8 cellular contexts compared by ENCODE assay signal in genomic region chr13:110715395-110716234, GRCh38. TPM values are rescaled to one million over a fixed set of nuclear protein-coding genes. Genes with fewer than 3 reads are reported as not detected.
A peak's percentile ranks its signal among the peaks of the same experiment; 100 is the strongest.
DNase-seq lines count a peak whose midpoint lies in the region; ATAC-seq and TF ChIP-seq lines count a peak whose summit lies in the region.

No MANE protein-coding gene starts in this region.

- DNase-seq in G401 (ENCODE audit: low spot score): peak; percentile 100
- DNase-seq in HAP-1 (ENCODE audit: low spot score in 2 of 2): peak; percentile 97 to 98
- peak; percentile 99 for DNase-seq in M059J (ENCODE audit: low read depth)
- peak; percentile 100 for DNase-seq in SHP77 (lab: John Stamatoyannopoulos, UW)
- peak; percentile 89 for DNase-seq in activated gamma-delta T cell (lab: John Stamatoyannopoulos, UW)
- DNase-seq in fibroblast of the aortic adventitia (ENCODE audit: low read depth): peak; percentile 100
- peak; percentile 95 for DNase-seq in stimulated activated naive CD8-positive, alpha-beta T cell treated with anti-CD3 and anti-CD28 coated beads, Interleukin-15, Interleukin-2, amounts not matched to agents 100 U/mL and 50 U/mL, for 24 hours

- H3K4me3 ChIP-seq in HAP-1 (peak overlapping the region; percentile 93), fibroblast of the aortic adventitia (ENCODE audit: low read depth, low read length) (peak overlapping the region; percentile 94)

- H3K9me3 ChIP-seq in HAP-1: no peaks in the 10 kb centered on the region

- H3K4me1 ChIP-seq in HAP-1: peaks cover 6% of the 10 kb centered on the region

- TF ChIP-seq CTCF in fibroblast of the aortic adventitia (IDR thresholded peaks at IDR 0.05; ENCODE audit: insufficient read depth, low read length) (peak; percentile 34), nephron (IDR thresholded peaks at IDR 0.05; ENCODE audit: unreplicated experiment in 3 of 3) (peak; percentile 8 to 29 (median 21))

- peak; percentile 76 for ATAC-seq in stimulated activated naive CD8-positive, alpha-beta T cell treated with anti-CD3 and anti-CD28 coated beads, Interleukin-15, Interleukin-2, amounts not matched to agents 100 U/mL and 50 U/mL, for 24 hours

- H3K4me1 Mint-ChIP-seq in nephron: peaks cover 18% of the 10 kb centered on the region

- H3K36me3 Mint-ChIP-seq in nephron (ENCODE audit: low read depth): peaks cover 13% of the 10 kb centered on the region

- H3K4me3 Mint-ChIP-seq in nephron: peak overlapping the region; percentile 98 to 99 (median 98)

- H3K27me3 Mint-ChIP-seq in nephron (ENCODE audit: low read depth): no peaks in the 10 kb centered on the region

- peaks cover 13% of the 10 kb centered on the region for H3K36me3 ChIP-seq in HAP-1 (replicated peaks)

- peak overlapping the region; percentile 97 to 99 (median 99) for H3K27ac Mint-ChIP-seq in nephron

- H3K27me3 ChIP-seq in HAP-1 (ENCODE audit: low read depth): no peaks in the 10 kb centered on the region

- in situ Hi-C loops in G401 (cut with HindIII; ENCODE audit: low sequenced_read_pairs): no loop called here
- in situ Hi-C loops in HAP-1 (cut with MboI; ENCODE audit: low sequenced_read_pairs): loop anchor here (5.0 kb wide), 1 partner anchor 197 kb away; no protein-coding TSS in a partner anchor

- no peaks in the 10 kb centered on the region for H3K9me3 Mint-ChIP-seq in nephron

RNA-seq across cellular contexts. Expression of gene ING1, which starts 2.1 kb away (rescaled TPM):
- 25.1 and 31.4 TPM in 2 replicates for total RNA-seq in G401 (2014; rRNA removed; shearing (Covaris generic))
- 5.8 and 12.4 TPM in 2 replicates for total RNA-seq in M059J (2014; rRNA removed; shearing (Covaris generic))
- 5.6 and 9.2 TPM in 2 replicates for total RNA-seq in fibroblast of the aortic adventitia (ENCODE audit: low replicate concordance)

RNA-seq across cellular contexts. Expression of gene CARS2, which starts 9.7 kb away (rescaled TPM):
- 91.1 and 97.3 TPM in 2 replicates for total RNA-seq in G401 (2014; rRNA removed; shearing (Covaris generic))
- 25.3 and 28.5 TPM in 2 replicates for total RNA-seq in M059J (2014; rRNA removed; shearing (Covaris generic))
- total RNA-seq in fibroblast of the aortic adventitia (ENCODE audit: low replicate concordance): 26.2 and 64.7 TPM in 2 replicates

Comparison
In these comparisons a context has a peak if more than half of its experiments do, and no peak if none do; other contexts are left out.
1. Peak in every context shown above with its lines: DNase-seq, ATAC-seq and H3K4me3 ChIP-seq.